In the genomic region with DNA sequence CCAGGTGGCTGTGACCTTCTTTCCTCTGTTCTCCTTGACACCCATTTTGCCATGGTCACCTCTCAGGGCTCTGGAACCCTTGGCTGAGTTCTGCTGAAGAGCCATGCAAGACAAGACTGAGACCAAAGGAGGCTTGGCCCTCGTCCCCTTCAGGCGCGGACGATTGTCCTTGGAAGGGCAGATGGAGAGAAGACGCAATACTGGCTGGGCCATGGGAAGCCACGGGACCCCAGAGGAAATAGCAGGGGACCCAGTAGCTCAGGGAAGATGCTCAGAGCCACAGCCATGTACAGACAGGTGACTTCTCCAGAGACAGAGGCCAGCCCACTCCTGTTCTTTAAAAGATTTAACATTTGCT, we compare ENCODE assay signal across 27 cellular contexts.
"Had no signal": no experiment of that assay in that cellular context is flagged by ENCODE, and none has a peak within 500 bp of the region (broad histone marks: within the 10 kb centered on the region; RNA-seq: fewer than 3 reads in every experiment).

No MANE protein-coding gene starts in this region.

- ATAC-seq: activated naive CD4-positive, alpha-beta T cell treated with anti-CD3 and anti-CD28 coated beads, Interleukin-2, amount 50 U/mL, for 72 hours; activated naive CD8-positive, alpha-beta T cell treated with anti-CD3 and anti-CD28 coated beads, Interleukin-2, amount 50 U/mL, for 24 hours; activated T-cell treated with anti-CD3 and anti-CD28 coated beads, Interleukin-2, amount 50 U/mL, for 4 hours; body of pancreas; Right ventricle myocardium inferior; T-cell had no signal

- H3K27ac ChIP-seq: ascending aorta, body of pancreas, PC-9, SK-N-MC had no signal

- H3K4me1 ChIP-seq: ascending aorta, body of pancreas had no signal

- H3K9me3 ChIP-seq: ascending aorta, body of pancreas had no signal

- H3K4me2 ChIP-seq: PC-9 had no signal

- DNase-seq: activated CD4-positive, alpha-beta memory T cell treated with anti-CD3 and anti-CD28 coated beads for 36 hours; activated CD4-positive, alpha-beta T cell treated with anti-CD3 and anti-CD28 coated beads, Interleukin-2, amount 10 ng/mL, durations not matched to agents 7 days and 5 days; activated CD4-positive, CD25-positive, alpha-beta regulatory T cell; activated CD8-positive, alpha-beta memory T cell treated with anti-CD3 and anti-CD28 coated beads for 24 hours; activated effector memory CD4-positive, alpha-beta T cell treated with anti-CD3 and anti-CD28 coated beads, Interleukin-2, amount 50 U/mL, for 16 hours; activated naive CD4-positive, alpha-beta T cell treated with Interleukin-2 at 50 U/mL for 16 hours; activated naive CD8-positive, alpha-beta T cell treated with anti-CD3 and anti-CD28 coated beads, Interleukin-2, amount 50 U/mL, for 24 hours; activated T-cell treated with anti-CD3 and anti-CD28 coated beads, Interleukin-2, amount 50 U/mL, for 4 hours; amniotic stem cell; body of pancreas; Karpas-422; MM.1S; NCI-H1105 treated with DMSO at 0.1 percent for 48 hours; NCI-H1436 treated with DMSO at 0.1 percent for 48 hours; NCI-H187; NCI-H2081; NCI-H510A treated with DMSO at 0.1 percent for 48 hours; NCI-H69; NK-92 treated with Interleukin-12 subunit alpha and Interleukin-12 subunit beta, amount 100 ng/mL, for 24 hours; PC-9; T-cell; T-helper 2 cell; T1000 had no signal

- H3K36me3 ChIP-seq: ascending aorta had no signal

- H3K27me3 ChIP-seq: ascending aorta, body of pancreas had no signal

- H2AFZ ChIP-seq: PC-9 had no signal

- H3K4me3 ChIP-seq: ascending aorta, body of pancreas, PC-9, SK-N-MC had no signal
